In the genomic region with DNA sequence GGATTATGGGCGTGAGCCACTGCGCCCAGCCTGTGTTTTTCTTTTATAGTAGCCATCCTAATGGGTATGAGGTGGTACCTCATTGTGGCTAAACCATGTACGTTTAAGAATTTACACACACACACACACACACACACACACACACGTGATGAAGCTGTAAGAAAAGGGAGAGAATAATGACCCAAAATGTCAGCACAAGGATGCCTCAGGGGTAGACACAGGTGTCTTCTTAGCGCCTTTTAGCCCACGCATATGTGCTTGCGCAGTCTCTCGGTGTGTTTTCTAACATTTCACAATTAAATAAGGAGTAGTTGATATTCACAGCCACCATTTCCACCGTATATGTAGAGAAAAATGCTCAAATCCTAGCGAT, we compare ENCODE assay signal across 8 cellular contexts. TPM values are rescaled to one million over a fixed set of nuclear protein-coding genes. Genes with fewer than 3 reads are reported as not detected.
DNase-seq lines count a peak whose midpoint lies in the region; ATAC-seq and TF ChIP-seq lines count a peak whose summit lies in the region.

No MANE protein-coding gene starts in this region.

- H3K36me3 ChIP-seq in H7 (replicated peaks; ENCODE audit: control insufficient read depth, insufficient read depth, low read length) (no peaks in the 10 kb centered on the region), esophagus (ENCODE audit: control insufficient read depth in 2 of 2, insufficient read depth in 2 of 2, low read length in 1 of 2) (peaks cover 0 to 3% of the 10 kb centered on the region in 2 donors), psoas muscle (ENCODE audit: insufficient read depth in 1 of 2, low read depth in 1 of 2) (no peaks in the 10 kb centered on the region)

- DNase-seq in H7: no peak
- DNase-seq in RPMI7951 (ENCODE audit: low read depth): peak; percentile 35
- DNase-seq in psoas muscle: no peak
- no peak for DNase-seq in middle frontal gyrus (ENCODE audit: extremely low spot score, low spot score)
- no peak for DNase-seq in MV-4-11 (lab: John Stamatoyannopoulos, UW)

- TF ChIP-seq POLR2A in GM18505 (IDR thresholded peaks at IDR 0.05; ENCODE audit: borderline replicate concordance, extremely low read depth, insufficient read depth, insufficient read length): no peak

- 20 to 32% methylated on average over 10 of the region's 10 CpGs for WGBS in esophagus, 2 donors
- 45 to 60% (median 50%) methylated on average over 10 of the region's 10 CpGs for WGBS in psoas muscle, 3 donors

- H3K27ac ChIP-seq in esophagus (ENCODE audit: low read depth in 2 of 2, low read length in 1 of 2): peak overlapping the region; percentile 79 to 90
- peak overlapping the region; percentile 74 for H3K27ac ChIP-seq in psoas muscle

- H3K9me3 ChIP-seq in esophagus (ENCODE audit: control insufficient read depth in 2 of 2, insufficient read depth in 1 of 2, low read depth in 1 of 2, low read length in 1 of 2) (no peaks in the 10 kb centered on the region), psoas muscle (no peaks in the 10 kb centered on the region)

- TF ChIP-seq CTCF in psoas muscle (IDR thresholded peaks at IDR 0.05): no peak

- H3K27me3 ChIP-seq in H7 (ENCODE audit: control insufficient read depth, insufficient read depth, low read length): no peaks in the 10 kb centered on the region
- no peaks in the 10 kb centered on the region for H3K27me3 ChIP-seq in esophagus (ENCODE audit: control insufficient read depth in 1 of 2, insufficient read depth in 2 of 2, low read length in 2 of 2)
- peaks cover 0 to 17% (median 4%) of the 10 kb centered on the region in 3 donors for H3K27me3 ChIP-seq in psoas muscle (ENCODE audit: insufficient read depth in 3 of 3, low read length in 2 of 3)

- ATAC-seq in psoas muscle (no peak), HG02852 (IDR thresholded peaks at IDR 0.05; ENCODE audit: unreplicated experiment) (no peak), GM18505 (IDR thresholded peaks at IDR 0.05; ENCODE audit: unreplicated experiment) (no peak)

- intact Hi-C loops in psoas muscle (cut with DNase I): no loop called here

- H3K4me1 ChIP-seq in esophagus (ENCODE audit: control insufficient read depth in 2 of 2, insufficient read depth in 2 of 2, low read length in 1 of 2) (peaks cover 7 to 29% of the 10 kb centered on the region in 2 donors), psoas muscle (peaks cover 32% of the 10 kb centered on the region)

- peak overlapping the region; percentile 71 for H3K4me3 ChIP-seq in H7 (ENCODE audit: insufficient read depth, low read depth, low read length)
- peak overlapping the region in 1 of 2 donors; percentile 80 for H3K4me3 ChIP-seq in esophagus (ENCODE audit: low read depth in 1 of 2, low read length in 2 of 2)
- H3K4me3 ChIP-seq in psoas muscle: peak overlapping the region; percentile 76

RNA-seq across cellular contexts. Expression of a gene that starts 0.8 kb away (rescaled TPM):
- 149 and 158 TPM in 2 replicates for total RNA-seq in H7 (2014; rRNA removed; shearing (Covaris generic))
- 97.3 and 116 TPM in 2 replicates for total RNA-seq in RPMI7951 (2014; rRNA removed; shearing (Covaris generic))
- polyA plus RNA-seq in esophagus (10 to 100 TPM; 85.7 to 96.4 TPM), psoas muscle (10 to 100 TPM in 2 of 3 donors, 1 to 10 TPM in 1; 9.2 to 21.2 (median 13.7) TPM)
- total RNA-seq in psoas muscle: 10 to 100 TPM; 17.8 to 33.6 (median 27.7) TPM

RNA-seq across cellular contexts. Expression of a gene that starts 13.4 kb away (rescaled TPM):
- total RNA-seq in H7 (2014; rRNA removed; shearing (Covaris generic)): 0.07 and 0.31 TPM in 2 replicates
- 0.10 TPM in 1 of 2 replicates, not detected in the other for total RNA-seq in RPMI7951 (2014; rRNA removed; shearing (Covaris generic))
- polyA plus RNA-seq in esophagus: under 1 TPM; 0.01 to 0.06 TPM
- under 1 TPM in 1 of 4 donors, not detected in 3; 0.19 TPM for total RNA-seq in psoas muscle
- polyA plus RNA-seq in psoas muscle: under 1 TPM; 0.01 to 0.17 (median 0.04) TPM

RNA-seq across cellular contexts. Expression of a gene that starts 37.4 kb away (rescaled TPM):
- 2.9 and 8.2 TPM in 2 replicates for total RNA-seq in H7 (2014; rRNA removed; shearing (Covaris generic))
- 0.12 and 0.49 TPM in 2 replicates for total RNA-seq in RPMI7951 (2014; rRNA removed; shearing (Covaris generic))
- polyA plus RNA-seq in esophagus (not detected), psoas muscle (not detected)
- total RNA-seq in psoas muscle: not detected

RNA-seq across cellular contexts. Expression of a gene that starts 40.1 kb away (rescaled TPM):
- total RNA-seq in H7 (2014; rRNA removed; shearing (Covaris generic)): 17.2 and 20.3 TPM in 2 replicates
- total RNA-seq in RPMI7951 (2014; rRNA removed; shearing (Covaris generic)): 5.9 and 9.8 TPM in 2 replicates
- polyA plus RNA-seq in esophagus: 10 to 100 TPM; 13.9 to 19.1 TPM
- total RNA-seq in psoas muscle: 10 to 100 TPM in 2 of 4 donors, 1 to 10 TPM in 2; 8.3 to 10.5 (median 9.7) TPM
- polyA plus RNA-seq in psoas muscle: 10 to 100 TPM in 2 of 3 donors, 1 to 10 TPM in 1; 9.9 to 13.7 (median 10.1) TPM

RNA-seq across cellular contexts. Expression of a gene that starts 54.4 kb away (rescaled TPM):
- 0.42 and 0.48 TPM in 2 replicates for total RNA-seq in H7 (2014; rRNA removed; shearing (Covaris generic))
- total RNA-seq in RPMI7951 (2014; rRNA removed; shearing (Covaris generic)): 6.7 and 10.4 TPM in 2 replicates
- polyA plus RNA-seq in esophagus: 1 to 10 TPM; 1.2 to 1.7 TPM
- total RNA-seq in psoas muscle: 1 to 10 TPM in 1 of 4 donors, under 1 TPM in 3; 0.69 to 1.7 (median 0.84) TPM
- polyA plus RNA-seq in psoas muscle: under 1 TPM; 0.08 to 0.76 (median 0.31) TPM
